8 cellular contexts compared by ENCODE assay signal in the genomic region with DNA sequence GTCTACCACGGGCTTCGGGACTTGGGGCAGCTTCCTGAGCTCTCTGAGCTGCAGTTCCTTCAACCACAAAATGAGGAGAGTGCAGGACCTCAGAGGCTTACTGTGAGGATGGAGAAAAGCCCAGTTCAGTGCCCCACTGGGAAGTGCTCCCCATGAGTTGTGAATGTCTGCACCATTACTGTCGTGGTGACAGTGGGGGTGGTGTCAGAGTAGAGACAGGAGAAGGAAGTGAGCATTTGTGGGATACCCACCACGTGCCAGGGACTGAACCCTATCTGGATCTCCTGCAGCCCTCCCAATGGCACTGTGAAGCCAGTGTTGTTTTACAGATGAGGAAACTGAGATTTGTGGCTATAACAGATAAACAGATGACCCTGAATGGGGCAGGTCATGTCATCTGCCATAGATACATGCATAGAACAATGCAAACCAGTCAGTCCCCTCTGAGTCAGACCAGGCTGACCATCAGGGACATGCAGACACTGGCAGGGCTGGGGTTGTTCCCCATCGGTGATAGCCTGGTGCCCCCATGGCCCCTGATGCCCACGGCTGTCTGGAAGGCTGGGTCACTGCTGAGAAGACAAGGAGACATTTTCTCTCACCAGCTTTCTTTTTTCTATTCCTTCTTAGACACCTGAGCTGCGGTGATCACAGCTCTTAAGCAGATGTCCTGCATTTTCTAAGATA.
DNase-seq lines count a peak whose midpoint lies in the region; ATAC-seq, FAIRE-seq and TF ChIP-seq lines count a peak whose summit lies in the region.

No MANE protein-coding gene starts in this region.

- FAIRE-seq in GM12891 (lab: Jason Lieb, UNC) = peak; percentile 82

- peak overlapping the region; percentile 77 for H3K4me3 Mint-ChIP-seq in progenitor cell of endocrine pancreas (ENCODE audit: low read depth)

- H3K4me3 ChIP-seq in duodenal mucosa (ENCODE audit: low read depth in 1 of 2, low read length in 2 of 2) = peak overlapping the region; percentile 69 to 72

- no peak for TF ChIP-seq POLR2A in GM12891 (IDR thresholded peaks at IDR 0.05; ENCODE audit: low read depth, low read length)

- ATAC-seq in HG03280 (IDR thresholded peaks at IDR 0.05; ENCODE audit: unreplicated experiment) = no peak
- no peak for ATAC-seq in HG02642 (IDR thresholded peaks at IDR 0.05; ENCODE audit: poor library complexity, unreplicated experiment)

- peaks cover 7 to 30% of the 10 kb centered on the region in 2 donors for H3K36me3 ChIP-seq in duodenal mucosa (ENCODE audit: control insufficient read depth in 1 of 2, insufficient read depth in 2 of 2, low read length in 2 of 2)

- H3K27me3 ChIP-seq in duodenal mucosa (ENCODE audit: control insufficient read depth in 1 of 2, insufficient read depth in 2 of 2, low read length in 2 of 2) = no peaks in the 10 kb centered on the region

- DNase-seq in GM12891 (ENCODE audit: insufficient read length, low spot score) (no peak), Kasumi-1 (lab: John Stamatoyannopoulos, UW) (peak; percentile 40 to 46), progenitor cell of endocrine pancreas (ENCODE audit: low spot score, unreplicated experiment) (no peak), kidney tubule cell (ENCODE audit: low spot score) (no peak), DMS114 treated with DMSO at 0.1 percent for 48 hours (lab: John Stamatoyannopoulos, UW; ENCODE audit: unreplicated experiment) (no peak)

- peak overlapping the region; percentile 1 for H3K27ac ChIP-seq in duodenal mucosa (ENCODE audit: low read depth, low read length)

- H3K9me3 ChIP-seq in duodenal mucosa (ENCODE audit: control insufficient read depth in 1 of 2, low read length in 2 of 2) = no peaks in the 10 kb centered on the region

- peaks cover 2% of the 10 kb centered on the region for H3K4me1 Mint-ChIP-seq in progenitor cell of endocrine pancreas (ENCODE audit: low read depth)

- H3K36me3 Mint-ChIP-seq in progenitor cell of endocrine pancreas (ENCODE audit: insufficient read depth) = peaks cover 7% of the 10 kb centered on the region

- no peak for TF ChIP-seq CTCF in progenitor cell of endocrine pancreas (IDR thresholded peaks at IDR 0.05; ENCODE audit: unreplicated experiment)

- peaks cover 5 to 8% of the 10 kb centered on the region in 2 donors for H3K4me1 ChIP-seq in duodenal mucosa (ENCODE audit: control insufficient read depth in 1 of 2, insufficient read depth in 2 of 2, low read length in 2 of 2)

- H3K27me3 Mint-ChIP-seq in progenitor cell of endocrine pancreas = no peaks in the 10 kb centered on the region

- H3K9me3 Mint-ChIP-seq in progenitor cell of endocrine pancreas (ENCODE audit: low read depth) = no peaks in the 10 kb centered on the region

- no peak overlapping the region for H3K27ac Mint-ChIP-seq in progenitor cell of endocrine pancreas

- H3K9ac ChIP-seq in duodenal mucosa (ENCODE audit: low read depth in 1 of 2, low read length in 2 of 2) = peak overlapping the region; percentile 17 to 51

TF ChIP-seq in GM12891, 5 proteins besides CTCF, POLR2A, EP300 and RAD21:
- TF ChIP-seq POLR2AphosphoS5 (IDR thresholded peaks at IDR 0.05; ENCODE audit: low read depth, low read length) = no peak
- peak; percentile 36 for TF ChIP-seq SPI1 (IDR thresholded peaks at IDR 0.05; ENCODE audit: low read depth, low read length)

Comparison
In these comparisons a context has a peak if more than half of its experiments do, and no peak if none do; other contexts are left out.
1. DNase-seq: peak in Kasumi-1 (2 of 2); none in GM12891 (single experiment), progenitor cell of endocrine pancreas (single experiment), kidney tubule cell (single experiment) and DMS114 treated with DMSO at 0.1 percent for 48 hours (single experiment).